Comparison of ENCODE assay signal across 8 cellular contexts in genomic region chr16:15857779-15858560, GRCh38. TPM values are rescaled to one million over a fixed set of nuclear protein-coding genes. Genes with fewer than 3 reads are reported as not detected.
DNase-seq lines count a peak whose midpoint lies in the region; ATAC-seq and TF ChIP-seq lines count a peak whose summit lies in the region.

No MANE protein-coding gene starts in this region.

- peaks cover 58% of the 10 kb centered on the region for H3K27me3 Mint-ChIP-seq in WTC11 (ENCODE audit: low read depth)

- H3K4me1 Mint-ChIP-seq in WTC11 = peaks cover 5% of the 10 kb centered on the region

- H3K4me3 Mint-ChIP-seq in WTC11 = peak overlapping the region; percentile 84

- ATAC-seq in WTC11 = peak; percentile 65
- ATAC-seq in Right ventricle myocardium inferior = peak; percentile 64
- no peak for ATAC-seq in HG02973 (IDR thresholded peaks at IDR 0.05; ENCODE audit: unreplicated experiment)

- no peaks in the 10 kb centered on the region for H3K9me3 Mint-ChIP-seq in WTC11

- POLR2A ChIA-PET in WTC11 (lab: Charles Lee) = no interaction called here

- intact Hi-C loops in Right ventricle myocardium inferior (cut with DNase I) (no loop called here), posterior vena cava (cut with DNase I) (no loop called here)

- peak; percentile 84 for DNase-seq in GM03348 (ENCODE audit: low spot score)
- DNase-seq in WTC11 (ENCODE audit: low spot score) = peak; percentile 69
- DNase-seq in Right ventricle myocardium inferior (ENCODE audit: missing footprints) = peak; percentile 78
- DNase-seq in posterior vena cava (ENCODE audit: low spot score) = peak; percentile 84
- DNase-seq in pons (ENCODE audit: low spot score) = no peak
- DNase-seq in NCI-H2107 (lab: John Stamatoyannopoulos, UW) = no peak
- no peak for DNase-seq in stimulated activated CD4-positive, alpha-beta T cell treated with anti-CD3 and anti-CD28 coated beads, Interleukin-2, amount 100 ng/mL, for 24 hours

- CTCF ChIA-PET in WTC11 (lab: Charles Lee) = interaction anchor here (0.7 to 2.5 kb wide), 6 partner anchors 10 to 171 kb away, joined by 3 to 12 read pairs (median 6); partner anchors contain the start of gene CEP20

- H3K27ac Mint-ChIP-seq in WTC11 = no peak overlapping the region

- TF ChIP-seq CTCF in WTC11 (IDR thresholded peaks at IDR 0.05) = no peak

- H3K36me3 Mint-ChIP-seq in WTC11 = no peaks in the 10 kb centered on the region

TF ChIP-seq in WTC11, 78 proteins besides CTCF, POLR2A, EP300 and RAD21:
- TF ChIP-seq, protein P1, sequence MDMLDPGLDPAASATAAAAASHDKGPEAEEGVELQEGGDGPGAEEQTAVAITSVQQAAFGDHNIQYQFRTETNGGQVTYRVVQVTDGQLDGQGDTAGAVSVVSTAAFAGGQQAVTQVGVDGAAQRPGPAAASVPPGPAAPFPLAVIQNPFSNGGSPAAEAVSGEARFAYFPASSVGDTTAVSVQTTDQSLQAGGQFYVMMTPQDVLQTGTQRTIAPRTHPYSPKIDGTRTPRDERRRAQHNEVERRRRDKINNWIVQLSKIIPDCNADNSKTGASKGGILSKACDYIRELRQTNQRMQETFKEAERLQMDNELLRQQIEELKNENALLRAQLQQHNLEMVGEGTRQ (CRISPR knock-in tag; IDR thresholded peaks at IDR 0.05) = peak; percentile 11; the same call in 1 of the 2 replicates
- no peak for TF ChIP-seq NFE2L1 (CRISPR knock-in tag; IDR thresholded peaks at IDR 0.05)

RNA-seq across cellular contexts. Expression of gene MYH11, which starts 1.1 kb away (rescaled TPM):
- 0.69 to 0.74 TPM (median 0.69 TPM) in 3 replicates for total RNA-seq in WTC11 (2021)
- 17.9 TPM for total RNA-seq in Right ventricle myocardium inferior
- total RNA-seq in posterior vena cava = 1,000 to 10,000 TPM; 1,932 to 2,544 TPM

RNA-seq across cellular contexts. Expression of gene CEP20, which starts 30.4 kb away (rescaled TPM):
- total RNA-seq in WTC11 (2021) = 35.7 to 39.5 TPM (median 39.1 TPM) in 3 replicates
- total RNA-seq in Right ventricle myocardium inferior = 32.0 TPM
- total RNA-seq in posterior vena cava = 10 to 100 TPM; 25.7 to 25.8 TPM

Comparison
In these comparisons a context has a peak if more than half of its experiments do, and no peak if none do; other contexts are left out.
1. DNase-seq: peak in GM03348 (single experiment), WTC11 (single experiment), Right ventricle myocardium inferior (single experiment) and posterior vena cava (single experiment); none in pons (single experiment), NCI-H2107 (single experiment) and stimulated activated CD4-positive, alpha-beta T cell treated with anti-CD3 and anti-CD28 coated beads, Interleukin-2, amount 100 ng/mL, for 24 hours (0 of 2).
2. RNA of gene MYH11, which starts 1.1 kb away (total RNA-seq): 1,932 to 2,544 TPM in posterior vena cava; 17.9 TPM in Right ventricle myocardium inferior (single experiment) and 0.69 to 0.74 TPM in WTC11; every median in the first group is over 100 times any median in the second.